ENCODE assay signal across 10 cellular contexts in the genomic region with DNA sequence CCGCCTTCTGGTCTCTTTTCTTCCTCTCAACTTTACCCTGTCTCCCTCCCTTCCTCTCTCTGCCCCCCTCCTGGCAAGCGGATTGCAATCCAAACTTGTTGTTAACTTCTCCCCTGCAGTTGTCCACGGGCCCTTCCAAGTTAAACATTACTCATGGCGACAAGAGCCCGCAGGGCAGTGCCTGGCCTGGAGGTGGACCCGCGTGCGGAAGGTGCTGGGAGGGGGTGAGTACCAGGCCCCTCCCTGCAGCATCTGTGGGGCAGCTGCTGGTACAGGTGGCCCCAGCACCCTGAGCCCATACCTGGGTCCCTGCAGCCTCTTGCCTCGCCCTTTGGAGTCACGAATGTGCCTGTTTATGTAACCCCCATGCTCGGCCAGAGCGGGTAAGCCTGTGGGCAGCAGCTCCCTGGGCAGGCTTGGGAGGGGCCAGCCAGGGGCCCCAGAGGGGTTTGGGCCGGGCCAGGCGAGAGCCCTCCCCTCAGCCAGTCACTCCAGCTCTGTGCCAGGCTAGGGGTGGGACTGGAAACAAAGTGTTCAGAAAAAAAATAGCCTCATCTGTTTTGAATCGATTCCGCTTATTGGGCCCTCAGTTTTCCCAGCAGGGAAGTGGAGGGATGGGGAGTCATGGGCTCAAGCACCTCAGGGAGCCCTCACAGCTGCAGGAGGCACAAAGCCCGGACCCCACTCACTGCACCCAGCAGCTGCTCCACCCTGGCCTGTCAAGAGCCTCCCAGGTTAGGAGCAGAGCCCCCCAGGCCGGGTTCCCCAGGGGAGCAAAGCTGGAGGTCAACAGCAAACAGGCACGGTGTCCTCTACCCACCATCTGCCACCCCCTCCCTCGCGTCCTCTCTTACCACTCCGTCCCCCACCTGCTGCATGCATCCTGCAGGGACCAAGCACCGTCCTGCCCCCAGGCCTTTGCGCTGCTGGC. TPM values are rescaled to one million over a fixed set of nuclear protein-coding genes. Genes with fewer than 3 reads are reported as not detected.
DNase-seq lines count a peak whose midpoint lies in the region; ATAC-seq and TF ChIP-seq lines count a peak whose summit lies in the region.
"Had no signal": no experiment of that assay in that cellular context is flagged by ENCODE, and none has a peak within 500 bp of the region (broad histone marks: within the 10 kb centered on the region; RNA-seq: fewer than 3 reads in every experiment).

No MANE protein-coding gene starts in this region.

- ATAC-seq in activated CD8-positive, alpha-beta T cell treated with anti-CD3 and anti-CD28 coated beads, Interleukin-2, amount 10 ng/mL, durations not matched to agents 7 days and 5 days: no peak
- ATAC-seq in activated CD8-positive, alpha-beta T cell treated with anti-CD3 and anti-CD28 coated beads for 36 hours: no peak
- ATAC-seq in HG03025 (IDR thresholded peaks at IDR 0.05; ENCODE audit: low FRiP score, unreplicated experiment) (no peak), HG02981 (IDR thresholded peaks at IDR 0.05; ENCODE audit: unreplicated experiment) (no peak)

- H3K9me3 ChIP-seq in mesenchymal stem cell (ENCODE audit: control insufficient read depth, low read length): no peaks in the 10 kb centered on the region
- no peaks in the 10 kb centered on the region for H3K9me3 ChIP-seq in uterus
- H3K9me3 ChIP-seq: BLaER1 treated with 17β-estradiol and CSF1 and Interleukin-3, amounts not matched to agents 10 nM and 100 nM had no signal

- POLR2A ChIA-PET in activated CD8-positive, alpha-beta T cell treated with anti-CD3 and anti-CD28 coated beads, Interleukin-2, amount 10 ng/mL, durations not matched to agents 7 days and 5 days (lab: Charles Lee): no interaction called here
- POLR2A ChIA-PET in activated CD8-positive, alpha-beta T cell treated with anti-CD3 and anti-CD28 coated beads for 36 hours (lab: Charles Lee): interaction anchor here (0.8 to 2.8 kb wide), 2 partner anchors 9 to 15 kb away, joined by 3 to 12 read pairs; no protein-coding TSS in a partner anchor

- H2BK120ac ChIP-seq in mesenchymal stem cell (ENCODE audit: low read depth, low read length): no peak overlapping the region

- no peak overlapping the region for H3K23ac ChIP-seq in mesenchymal stem cell (ENCODE audit: low read length in 2 of 2)

- H3K36me3 ChIP-seq in mesenchymal stem cell (ENCODE audit: control insufficient read depth in 1 of 2, insufficient read depth in 2 of 2, low read depth in 1 of 2, low read length in 2 of 2) (no peaks in the 10 kb centered on the region), uterus (no peaks in the 10 kb centered on the region)
- H3K36me3 ChIP-seq: BLaER1 treated with 17β-estradiol and CSF1 and Interleukin-3, amounts not matched to agents 10 nM and 100 nM had no signal

- H3K79me1 ChIP-seq in mesenchymal stem cell (replicated peaks; ENCODE audit: low read length, poor library complexity, severe bottlenecking): peaks cover 6% of the 10 kb centered on the region

- H3K27me3 ChIP-seq in mesenchymal stem cell (ENCODE audit: control insufficient read depth in 1 of 2, insufficient read depth in 1 of 2, low read length in 2 of 2): no peaks in the 10 kb centered on the region
- H3K27me3 ChIP-seq in uterus: no peaks in the 10 kb centered on the region
- H3K27me3 ChIP-seq: BLaER1 treated with 17β-estradiol and CSF1 and Interleukin-3, amounts not matched to agents 10 nM and 100 nM had no signal

- H3K27me3 Mint-ChIP-seq in activated CD8-positive, alpha-beta T cell treated with anti-CD3 and anti-CD28 coated beads, Interleukin-2, amount 10 ng/mL, durations not matched to agents 7 days and 5 days (ENCODE audit: low read depth): no peaks in the 10 kb centered on the region
- no peaks in the 10 kb centered on the region for H3K27me3 Mint-ChIP-seq in activated CD8-positive, alpha-beta T cell treated with anti-CD3 and anti-CD28 coated beads for 36 hours

- H3K27ac Mint-ChIP-seq in activated CD8-positive, alpha-beta T cell treated with anti-CD3 and anti-CD28 coated beads, Interleukin-2, amount 10 ng/mL, durations not matched to agents 7 days and 5 days: no peak overlapping the region
- H3K27ac Mint-ChIP-seq in activated CD8-positive, alpha-beta T cell treated with anti-CD3 and anti-CD28 coated beads for 36 hours: no peak overlapping the region

- peak overlapping the region in 1 of 2 experiments; percentile 20 for H3K4ac ChIP-seq in mesenchymal stem cell (ENCODE audit: low read depth in 1 of 2, low read length in 2 of 2)

- no peak for TF ChIP-seq CTCF in activated CD8-positive, alpha-beta T cell treated with anti-CD3 and anti-CD28 coated beads for 36 hours (IDR thresholded peaks at IDR 0.05)
- TF ChIP-seq CTCF in coronary artery (IDR thresholded peaks at IDR 0.05): no peak
- no peak for TF ChIP-seq CTCF in uterus (IDR thresholded peaks at IDR 0.05)

- intact Hi-C loops in activated CD8-positive, alpha-beta T cell treated with anti-CD3 and anti-CD28 coated beads for 36 hours (cut with micrococcal nuclease): no loop called here
- intact Hi-C loops in uterus (cut with DNase I; ENCODE audit: low total_unique reads): no loop called here

- peak overlapping the region in 1 of 2 experiments; percentile 12 for H3K14ac ChIP-seq in mesenchymal stem cell (ENCODE audit: low read length in 2 of 2)

- no peaks in the 10 kb centered on the region for H3K36me3 Mint-ChIP-seq in activated CD8-positive, alpha-beta T cell treated with anti-CD3 and anti-CD28 coated beads, Interleukin-2, amount 10 ng/mL, durations not matched to agents 7 days and 5 days (ENCODE audit: low read depth)
- H3K36me3 Mint-ChIP-seq in activated CD8-positive, alpha-beta T cell treated with anti-CD3 and anti-CD28 coated beads for 36 hours (ENCODE audit: low read depth): no peaks in the 10 kb centered on the region

- H3K27ac ChIP-seq in coronary artery (peak overlapping the region; percentile 94 to 99), mesenchymal stem cell (ENCODE audit: low read length, poor library complexity, severe bottlenecking) (peak overlapping the region; percentile 86), uterus (peak overlapping the region; percentile 93 to 98)
- H3K27ac ChIP-seq: BLaER1 treated with 17β-estradiol and CSF1 and Interleukin-3, amounts not matched to agents 10 nM and 100 nM had no signal

- peak overlapping the region; percentile 68 for H3K4me3 ChIP-seq in coronary artery
- peak overlapping the region in 1 of 2 experiments; percentile 76 for H3K4me3 ChIP-seq in mesenchymal stem cell (ENCODE audit: insufficient read depth in 1 of 2, low read depth in 1 of 2, low read length in 2 of 2)
- no peak overlapping the region for H3K4me3 ChIP-seq in uterus
- H3K4me3 ChIP-seq: BLaER1 treated with 17β-estradiol and CSF1 and Interleukin-3, amounts not matched to agents 10 nM and 100 nM had no signal

- no peak overlapping the region for H4K8ac ChIP-seq in mesenchymal stem cell (ENCODE audit: low read length)

- peak overlapping the region; percentile 90 for H3K9ac ChIP-seq in mesenchymal stem cell (ENCODE audit: low read length)
- H3K9ac ChIP-seq: BLaER1 treated with 17β-estradiol and CSF1 and Interleukin-3, amounts not matched to agents 10 nM and 100 nM had no signal

- H2BK5ac ChIP-seq in mesenchymal stem cell (ENCODE audit: low read depth, low read length, poor library complexity, severe bottlenecking): peak overlapping the region; percentile 82

- H3K4me3 Mint-ChIP-seq in activated CD8-positive, alpha-beta T cell treated with anti-CD3 and anti-CD28 coated beads, Interleukin-2, amount 10 ng/mL, durations not matched to agents 7 days and 5 days: no peak overlapping the region
- H3K4me3 Mint-ChIP-seq in activated CD8-positive, alpha-beta T cell treated with anti-CD3 and anti-CD28 coated beads for 36 hours: no peak overlapping the region

- H2BK15ac ChIP-seq in mesenchymal stem cell (ENCODE audit: low read depth, poor library complexity, severe bottlenecking): peak overlapping the region; percentile 2

- H3K9me3 Mint-ChIP-seq in activated CD8-positive, alpha-beta T cell treated with anti-CD3 and anti-CD28 coated beads, Interleukin-2, amount 10 ng/mL, durations not matched to agents 7 days and 5 days (ENCODE audit: insufficient read depth): no peaks in the 10 kb centered on the region
- no peaks in the 10 kb centered on the region for H3K9me3 Mint-ChIP-seq in activated CD8-positive, alpha-beta T cell treated with anti-CD3 and anti-CD28 coated beads for 36 hours

- H3K18ac ChIP-seq in mesenchymal stem cell (ENCODE audit: low read depth in 1 of 2, low read length in 2 of 2): peak overlapping the region in 1 of 2 experiments; percentile 5

- H3K4me1 ChIP-seq in mesenchymal stem cell (ENCODE audit: control insufficient read depth, insufficient read depth, low read depth, low read length): peaks cover 72% of the 10 kb centered on the region
- peaks cover 4 to 49% of the 10 kb centered on the region in 2 donors for H3K4me1 ChIP-seq in uterus

- H2BK12ac ChIP-seq in mesenchymal stem cell (ENCODE audit: low read length in 2 of 2): peak overlapping the region in 1 of 2 experiments; percentile 18

- peaks cover 23% of the 10 kb centered on the region for H3K4me1 Mint-ChIP-seq in activated CD8-positive, alpha-beta T cell treated with anti-CD3 and anti-CD28 coated beads, Interleukin-2, amount 10 ng/mL, durations not matched to agents 7 days and 5 days (ENCODE audit: low read depth)
- peaks cover 6% of the 10 kb centered on the region for H3K4me1 Mint-ChIP-seq in activated CD8-positive, alpha-beta T cell treated with anti-CD3 and anti-CD28 coated beads for 36 hours (ENCODE audit: low read depth)

- WGBS in mesenchymal stem cell: 83% methylated on average over 24 of the region's 24 CpGs

- H4K91ac ChIP-seq in mesenchymal stem cell (ENCODE audit: low read length): no peak overlapping the region

- DNase-seq in activated CD8-positive, alpha-beta T cell treated with anti-CD3 and anti-CD28 coated beads, Interleukin-2, amount 10 ng/mL, durations not matched to agents 7 days and 5 days: peak; percentile 20
- no peak for DNase-seq in activated CD8-positive, alpha-beta T cell treated with anti-CD3 and anti-CD28 coated beads for 36 hours
- peak; percentile 98 for DNase-seq in coronary artery (ENCODE audit: low spot score)
- DNase-seq in mesenchymal stem cell: peak; percentile 48
- peak; percentile 76 for DNase-seq in uterus
- DNase-seq in DMS153 (lab: John Stamatoyannopoulos, UW): no peak
- DNase-seq: H7 had no signal

- H2AK5ac ChIP-seq in mesenchymal stem cell (ENCODE audit: low read length, severe bottlenecking): peak overlapping the region; percentile 92

- TF ChIP-seq POLR2A in uterus (IDR thresholded peaks at IDR 0.05): no peak

- CTCF ChIA-PET in activated CD8-positive, alpha-beta T cell treated with anti-CD3 and anti-CD28 coated beads, Interleukin-2, amount 10 ng/mL, durations not matched to agents 7 days and 5 days (lab: Charles Lee): interaction anchor here (1.1 kb wide), 1 partner anchor 13 kb away, joined by 4 read pairs; a partner anchor contains a TSS
- CTCF ChIA-PET in activated CD8-positive, alpha-beta T cell treated with anti-CD3 and anti-CD28 coated beads for 36 hours (lab: Charles Lee): interaction anchor here (1.6 kb wide), 1 partner anchor 14 kb away, joined by 4 read pairs; a partner anchor contains a TSS

- H2AFZ ChIP-seq in mesenchymal stem cell (ENCODE audit: low read depth, low read length): no peak overlapping the region

- H3K4me2 ChIP-seq in mesenchymal stem cell (ENCODE audit: low read length, poor library complexity, severe bottlenecking): peak overlapping the region; percentile 57

RNA-seq across cellular contexts. Expression of a gene that starts 14.0 kb away (rescaled TPM):
- total RNA-seq in activated CD8-positive, alpha-beta T cell treated with anti-CD3 and anti-CD28 coated beads, Interleukin-2, amount 10 ng/mL, durations not matched to agents 7 days and 5 days: 10 to 100 TPM; 69.7 to 74.4 TPM
- 10 to 100 TPM; 64.7 to 71.7 TPM for total RNA-seq in activated CD8-positive, alpha-beta T cell treated with anti-CD3 and anti-CD28 coated beads for 36 hours
- 84.5 TPM for polyA plus RNA-seq in mesenchymal stem cell (2013, experiment 1 of 2)
- 86.1 TPM for polyA plus RNA-seq in mesenchymal stem cell (2013, experiment 2 of 2)
- total RNA-seq in uterus: 10 to 100 TPM in 2 of 4 donors, 1 to 10 TPM in 2; 1.5 to 68.5 (median 15.4) TPM

RNA-seq across cellular contexts. Expression of a gene that starts 19.5 kb away (rescaled TPM):
- 10 to 100 TPM; 41.2 to 41.4 TPM for total RNA-seq in activated CD8-positive, alpha-beta T cell treated with anti-CD3 and anti-CD28 coated beads, Interleukin-2, amount 10 ng/mL, durations not matched to agents 7 days and 5 days
- 10 to 100 TPM; 27.5 to 28.3 TPM for total RNA-seq in activated CD8-positive, alpha-beta T cell treated with anti-CD3 and anti-CD28 coated beads for 36 hours
- 43.3 TPM for polyA plus RNA-seq in mesenchymal stem cell (2013, experiment 1 of 2)
- 44.2 TPM for polyA plus RNA-seq in mesenchymal stem cell (2013, experiment 2 of 2)
- 100 to 1,000 TPM in 1 of 4 donors, 10 to 100 TPM in 3; 22.8 to 148 (median 34.9) TPM for total RNA-seq in uterus

Comparison
In these comparisons a context has a peak if more than half of its experiments do, and no peak if none do; other contexts are left out.
1. DNase-seq: peak in activated CD8-positive, alpha-beta T cell treated with anti-CD3 and anti-CD28 coated beads, Interleukin-2, amount 10 ng/mL, durations not matched to agents 7 days and 5 days (single experiment), coronary artery (single experiment), mesenchymal stem cell (single experiment) and uterus (2 of 2); none in activated CD8-positive, alpha-beta T cell treated with anti-CD3 and anti-CD28 coated beads for 36 hours (single experiment) and DMS153 (single experiment).
2. Peak in every context shown above with its lines, with median percentiles within 50 percentile points of each other: H3K27ac ChIP-seq.